Comparison of ENCODE assay signal across 16 cellular contexts in genomic region chr20:13898012-13898612, GRCh38.
DNase-seq lines count a peak whose midpoint lies in the region; ATAC-seq and TF ChIP-seq lines count a peak whose summit lies in the region.
"Had no signal": no experiment of that assay in that cellular context is flagged by ENCODE, and none has a peak within 500 bp of the region (broad histone marks: within the 10 kb centered on the region; RNA-seq: fewer than 3 reads in every experiment).

No MANE protein-coding gene starts in this region.

- H3K27ac Mint-ChIP-seq in neural progenitor cell: no peak overlapping the region
- no peak overlapping the region for H3K27ac Mint-ChIP-seq in T-helper 17 cell
- H3K27ac Mint-ChIP-seq: naive B cell had no signal

- H3K9me3 ChIP-seq in neural progenitor cell (ENCODE audit: low read depth) (no peaks in the 10 kb centered on the region), T-helper 17 cell (ENCODE audit: control insufficient read depth, low read length, poor library complexity, severe bottlenecking) (no peaks in the 10 kb centered on the region)
- H3K9me3 ChIP-seq: esophagus squamous epithelium had no signal

- no peak overlapping the region for H3K4me3 ChIP-seq in neural progenitor cell
- H3K4me3 ChIP-seq: esophagus squamous epithelium had no signal

- no peak overlapping the region for H3K27ac ChIP-seq in neural progenitor cell
- H3K27ac ChIP-seq: esophagus squamous epithelium had no signal

- ATAC-seq in T-helper 17 cell: no peak

- H3K79me2 ChIP-seq in neural progenitor cell (ENCODE audit: low read depth): no peaks in the 10 kb centered on the region

- H3F3A ChIP-seq in neural progenitor cell (ENCODE audit: low read depth): no peaks in the 10 kb centered on the region

- no peaks in the 10 kb centered on the region for H4K20me1 ChIP-seq in neural progenitor cell (ENCODE audit: low read depth)

- H3K4me1 ChIP-seq in neural progenitor cell: no peaks in the 10 kb centered on the region
- H3K4me1 ChIP-seq: esophagus squamous epithelium had no signal

- H2AFZ ChIP-seq in neural progenitor cell (replicated peaks): no peak overlapping the region

- DNase-seq in NCI-H446 treated with DMSO at 0.1 percent for 48 hours (lab: John Stamatoyannopoulos, UW): peak; percentile 3
- no peak for DNase-seq in NCI-H446 (lab: John Stamatoyannopoulos, UW)
- DNase-seq in SW480 (ENCODE audit: low spot score): peak; percentile 39
- DNase-seq in neural progenitor cell (ENCODE audit: low spot score): peak; percentile 23
- no peak for DNase-seq in activated T-cell treated with anti-CD3 and anti-CD28 coated beads, Interleukin-2, amount 50 U/mL, for 48 hours
- no peak for DNase-seq in T-helper 17 cell
- DNase-seq in OCI-M2 (lab: John Stamatoyannopoulos, UW; ENCODE audit: unreplicated experiment): no peak
- DNase-seq: activated gamma-delta T cell treated with Interleukin-2 at 50 U/mL for 16 hours; central memory CD4-positive, alpha-beta T cell; esophagus squamous epithelium; GF-D8; MV-4-11; naive B cell; small intestine; stimulated activated CD8-positive, alpha-beta memory T cell treated with anti-CD3 and anti-CD28 coated beads, Interleukin-4, amount 100 ng/mL, for 48 hours had no signal

- H3K36me3 Mint-ChIP-seq in neural progenitor cell (no peaks in the 10 kb centered on the region), T-helper 17 cell (ENCODE audit: low read depth) (no peaks in the 10 kb centered on the region)
- H3K36me3 Mint-ChIP-seq: naive B cell had no signal

- peaks cover 3% of the 10 kb centered on the region for H3K9me3 Mint-ChIP-seq in neural progenitor cell

- H3K4me1 Mint-ChIP-seq in neural progenitor cell (no peaks in the 10 kb centered on the region), T-helper 17 cell (no peaks in the 10 kb centered on the region)
- H3K4me1 Mint-ChIP-seq: naive B cell had no signal

- H3K27me3 Mint-ChIP-seq in neural progenitor cell (ENCODE audit: insufficient read depth, low read depth) (peaks cover 2% of the 10 kb centered on the region), T-helper 17 cell (no peaks in the 10 kb centered on the region)
- H3K27me3 Mint-ChIP-seq: naive B cell had no signal

- H3K9ac ChIP-seq in neural progenitor cell: no peak overlapping the region

- no peaks in the 10 kb centered on the region for H3K27me3 ChIP-seq in neural progenitor cell
- H3K27me3 ChIP-seq: esophagus squamous epithelium had no signal

- H3K4me3 Mint-ChIP-seq in neural progenitor cell (no peak overlapping the region), T-helper 17 cell (no peak overlapping the region)
- H3K4me3 Mint-ChIP-seq: naive B cell had no signal

- TF ChIP-seq RAD21 in Ishikawa (IDR thresholded peaks at IDR 0.05; ENCODE audit: low read depth): peak; percentile 45

- no peak overlapping the region for H3K4me2 ChIP-seq in neural progenitor cell

- TF ChIP-seq EP300 in Ishikawa (IDR thresholded peaks at IDR 0.05; ENCODE audit: borderline replicate concordance): no peak

- H3K36me3 ChIP-seq in neural progenitor cell: no peaks in the 10 kb centered on the region
- H3K36me3 ChIP-seq: esophagus squamous epithelium had no signal

- peak; percentile 38 for TF ChIP-seq CTCF in neural progenitor cell (IDR thresholded peaks at IDR 0.05)

TF ChIP-seq in Ishikawa, 13 proteins besides CTCF, POLR2A, EP300 and RAD21:
- TF ChIP-seq FOXM1 (IDR thresholded peaks at IDR 0.05; ENCODE audit: borderline replicate concordance, low read depth) (no peak), CREB1 (IDR thresholded peaks at IDR 0.05; ENCODE audit: low read depth) (no peak), TCF12 (IDR thresholded peaks at IDR 0.05; ENCODE audit: low read depth) (no peak), MAX (IDR thresholded peaks at IDR 0.05) (no peak), CEBPB (IDR thresholded peaks at IDR 0.05) (no peak), TAF1 (IDR thresholded peaks at IDR 0.05; ENCODE audit: low read depth) (no peak), TEAD4 (IDR thresholded peaks at IDR 0.05) (no peak), YY1 (IDR thresholded peaks at IDR 0.05; ENCODE audit: low read depth) (no peak)
TF ChIP-seq in Ishikawa: peak in this region for 0.

Comparison
In these comparisons a context has a peak if more than half of its experiments do, and no peak if none do; other contexts are left out.
1. DNase-seq: peak in NCI-H446 treated with DMSO at 0.1 percent for 48 hours (single experiment), SW480 (single experiment) and neural progenitor cell (single experiment); none in NCI-H446 (0 of 2), activated T-cell treated with anti-CD3 and anti-CD28 coated beads, Interleukin-2, amount 50 U/mL, for 48 hours (0 of 2), T-helper 17 cell (0 of 3) and OCI-M2 (single experiment).